In the genomic region with DNA sequence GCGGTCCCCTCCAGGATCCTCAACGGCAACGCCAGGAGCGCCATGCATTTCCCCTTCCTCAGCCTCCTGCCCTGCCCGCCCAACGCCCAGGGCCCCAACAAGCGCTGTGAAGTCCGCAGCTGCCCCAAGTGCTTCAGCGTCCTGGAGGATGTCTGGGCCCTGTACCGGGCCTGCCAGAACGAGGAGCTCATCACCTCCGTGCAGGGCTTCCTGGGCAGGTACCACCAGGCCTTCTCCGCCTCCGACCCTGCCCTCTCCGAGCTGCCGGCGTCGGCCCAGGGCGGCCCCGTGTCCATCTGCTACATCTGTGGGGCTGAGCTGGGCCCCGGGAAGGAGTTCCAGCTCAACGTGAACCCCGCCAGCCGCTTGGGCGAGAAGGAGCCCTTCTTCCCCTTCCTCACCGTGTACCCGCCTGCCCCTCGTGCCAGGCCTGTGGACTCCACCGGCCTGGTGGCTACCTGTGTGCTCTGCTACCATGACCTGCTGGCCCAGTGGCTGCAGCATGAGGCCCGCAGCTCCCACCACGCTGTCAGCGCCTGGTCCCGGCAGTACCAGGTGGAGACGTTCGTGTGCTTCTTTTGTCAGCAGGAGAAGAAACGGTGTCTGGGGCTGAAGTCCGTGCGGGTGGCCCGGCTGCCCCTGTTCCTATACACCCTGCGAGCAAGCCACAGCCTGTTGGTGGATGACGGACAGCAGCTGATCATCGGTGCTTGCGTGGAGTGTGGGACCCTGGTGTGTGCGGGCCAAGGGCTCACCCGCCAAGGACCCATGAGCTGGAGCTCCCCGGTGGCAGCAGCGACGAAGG, we compare ENCODE assay signal across 2 cellular contexts.
TF ChIP-seq lines count a peak whose summit lies in the region.

No MANE protein-coding gene starts in this region.

TF ChIP-seq in HCT116, 20 proteins besides CTCF, POLR2A, EP300 and RAD21:
- TF ChIP-seq ZFX (IDR thresholded peaks at IDR 0.05) (no peak), EZH2 (IDR thresholded peaks at IDR 0.05) (no peak), YY1 (IDR thresholded peaks at IDR 0.05; ENCODE audit: extremely low read depth, insufficient replicate concordance, low read depth, low read length) (no peak), ATF3 (IDR thresholded peaks at IDR 0.05) (no peak), EGR1 (IDR thresholded peaks at IDR 0.05; ENCODE audit: low read depth) (no peak), ELF1 (IDR thresholded peaks at IDR 0.05; ENCODE audit: borderline replicate concordance, low read depth) (no peak), CBX3 (IDR thresholded peaks at IDR 0.05; ENCODE audit: low read depth) (no peak), JUND (IDR thresholded peaks at IDR 0.05) (no peak), SRF (IDR thresholded peaks at IDR 0.05; ENCODE audit: low read depth) (no peak)
TF ChIP-seq in HCT116: peak in this region for 0.

TF ChIP-seq in HepG2, 621 proteins besides CTCF, POLR2A, EP300 and RAD21 (continues in another document):
- 0 out of 2 replicates have a peak, but pooled peaks have one; percentile 8 for TF ChIP-seq ZNF350 (CRISPR knock-in tag; IDR thresholded peaks at IDR 0.05; ENCODE audit: borderline replicate concordance, low read depth)
- TF ChIP-seq KDM3A (CRISPR knock-in tag; IDR thresholded peaks at IDR 0.05; ENCODE audit: low read depth): 0 out of 2 replicates have a peak, but pooled peaks have one; percentile 12
- TF ChIP-seq ARID3A (IDR thresholded peaks at IDR 0.05; ENCODE audit: low read depth, low read length): no peak
- no peak for TF ChIP-seq ADNP (CRISPR knock-in tag; IDR thresholded peaks at IDR 0.05)
- TF ChIP-seq, protein P1, sequence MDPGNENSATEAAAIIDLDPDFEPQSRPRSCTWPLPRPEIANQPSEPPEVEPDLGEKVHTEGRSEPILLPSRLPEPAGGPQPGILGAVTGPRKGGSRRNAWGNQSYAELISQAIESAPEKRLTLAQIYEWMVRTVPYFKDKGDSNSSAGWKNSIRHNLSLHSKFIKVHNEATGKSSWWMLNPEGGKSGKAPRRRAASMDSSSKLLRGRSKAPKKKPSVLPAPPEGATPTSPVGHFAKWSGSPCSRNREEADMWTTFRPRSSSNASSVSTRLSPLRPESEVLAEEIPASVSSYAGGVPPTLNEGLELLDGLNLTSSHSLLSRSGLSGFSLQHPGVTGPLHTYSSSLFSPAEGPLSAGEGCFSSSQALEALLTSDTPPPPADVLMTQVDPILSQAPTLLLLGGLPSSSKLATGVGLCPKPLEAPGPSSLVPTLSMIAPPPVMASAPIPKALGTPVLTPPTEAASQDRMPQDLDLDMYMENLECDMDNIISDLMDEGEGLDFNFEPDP (CRISPR knock-in tag; conservative IDR thresholded peaks at IDR 0.05): 0 out of 2 replicates have a peak, but pooled peaks have one; percentile 83
- no peak for TF ChIP-seq ZFP36 (IDR thresholded peaks at IDR 0.05; ENCODE audit: borderline replicate concordance, low read depth, low read length, partially characterized antibody)
- TF ChIP-seq SAFB2 (CRISPR knock-in tag; IDR thresholded peaks at IDR 0.05; ENCODE audit: borderline replicate concordance, low read depth): no peak
- peak; percentile 44 for TF ChIP-seq HNF4A (CRISPR knock-in tag; IDR thresholded peaks at IDR 0.05)
- no peak for TF ChIP-seq ZNF484 (CRISPR knock-in tag; IDR thresholded peaks at IDR 0.05; ENCODE audit: borderline replicate concordance, low read depth)
- TF ChIP-seq CHD2 (IDR thresholded peaks at IDR 0.05; ENCODE audit: low read depth, low read length): no peak
- TF ChIP-seq NFYB (CRISPR knock-in tag; IDR thresholded peaks at IDR 0.05): no peak
- no peak for TF ChIP-seq PAX8 (CRISPR knock-in tag; IDR thresholded peaks at IDR 0.05; ENCODE audit: borderline replicate concordance)
- TF ChIP-seq, protein P2, sequence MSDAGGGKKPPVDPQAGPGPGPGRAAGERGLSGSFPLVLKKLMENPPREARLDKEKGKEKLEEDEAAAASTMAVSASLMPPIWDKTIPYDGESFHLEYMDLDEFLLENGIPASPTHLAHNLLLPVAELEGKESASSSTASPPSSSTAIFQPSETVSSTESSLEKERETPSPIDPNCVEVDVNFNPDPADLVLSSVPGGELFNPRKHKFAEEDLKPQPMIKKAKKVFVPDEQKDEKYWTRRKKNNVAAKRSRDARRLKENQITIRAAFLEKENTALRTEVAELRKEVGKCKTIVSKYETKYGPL (CRISPR knock-in tag; IDR thresholded peaks at IDR 0.05): no peak
- TF ChIP-seq ZNF431 (CRISPR knock-in tag; IDR thresholded peaks at IDR 0.05; ENCODE audit: borderline replicate concordance, low read depth): no peak
- TF ChIP-seq ZBTB33 (CRISPR knock-in tag; IDR thresholded peaks at IDR 0.05): no peak; the same call in 1 of the 2 replicates
- TF ChIP-seq, protein P3, sequence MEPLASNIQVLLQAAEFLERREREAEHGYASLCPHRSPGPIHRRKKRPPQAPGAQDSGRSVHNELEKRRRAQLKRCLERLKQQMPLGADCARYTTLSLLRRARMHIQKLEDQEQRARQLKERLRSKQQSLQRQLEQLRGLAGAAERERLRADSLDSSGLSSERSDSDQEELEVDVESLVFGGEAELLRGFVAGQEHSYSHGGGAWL (CRISPR knock-in tag; IDR thresholded peaks at IDR 0.05): peak; percentile 45; the same call in 1 of the 2 replicates
- peak; percentile 17 for TF ChIP-seq HNRNPLL (IDR thresholded peaks at IDR 0.05; ENCODE audit: low read depth, low read length, poor library complexity, severe bottlenecking)
- no peak for TF ChIP-seq ZNF44 (CRISPR knock-in tag; IDR thresholded peaks at IDR 0.05)
- 0 out of 2 replicates have a peak, but pooled peaks have one; percentile 35 for TF ChIP-seq ZSCAN21 (CRISPR knock-in tag; IDR thresholded peaks at IDR 0.05; ENCODE audit: borderline replicate concordance)
- 0 out of 2 replicates have a peak, but pooled peaks have one; percentile 10 for TF ChIP-seq PAXIP1 (CRISPR knock-in tag; conservative IDR thresholded peaks at IDR 0.05)
- no peak for TF ChIP-seq ZBTB44 (CRISPR knock-in tag; IDR thresholded peaks at IDR 0.05)
- no peak for TF ChIP-seq ZNF605 (CRISPR knock-in tag; IDR thresholded peaks at IDR 0.05)
- peak; percentile 41; the same call in 1 of the 2 replicates for TF ChIP-seq SALL1 (CRISPR knock-in tag; IDR thresholded peaks at IDR 0.05)
- TF ChIP-seq SMAD1 (CRISPR knock-in tag; IDR thresholded peaks at IDR 0.05; ENCODE audit: borderline replicate concordance, low read depth): peak; percentile 49; the same call in 1 of the 2 replicates
- TF ChIP-seq SKI (IDR thresholded peaks at IDR 0.05; ENCODE audit: partially characterized antibody): no peak
- TF ChIP-seq, protein P4, sequence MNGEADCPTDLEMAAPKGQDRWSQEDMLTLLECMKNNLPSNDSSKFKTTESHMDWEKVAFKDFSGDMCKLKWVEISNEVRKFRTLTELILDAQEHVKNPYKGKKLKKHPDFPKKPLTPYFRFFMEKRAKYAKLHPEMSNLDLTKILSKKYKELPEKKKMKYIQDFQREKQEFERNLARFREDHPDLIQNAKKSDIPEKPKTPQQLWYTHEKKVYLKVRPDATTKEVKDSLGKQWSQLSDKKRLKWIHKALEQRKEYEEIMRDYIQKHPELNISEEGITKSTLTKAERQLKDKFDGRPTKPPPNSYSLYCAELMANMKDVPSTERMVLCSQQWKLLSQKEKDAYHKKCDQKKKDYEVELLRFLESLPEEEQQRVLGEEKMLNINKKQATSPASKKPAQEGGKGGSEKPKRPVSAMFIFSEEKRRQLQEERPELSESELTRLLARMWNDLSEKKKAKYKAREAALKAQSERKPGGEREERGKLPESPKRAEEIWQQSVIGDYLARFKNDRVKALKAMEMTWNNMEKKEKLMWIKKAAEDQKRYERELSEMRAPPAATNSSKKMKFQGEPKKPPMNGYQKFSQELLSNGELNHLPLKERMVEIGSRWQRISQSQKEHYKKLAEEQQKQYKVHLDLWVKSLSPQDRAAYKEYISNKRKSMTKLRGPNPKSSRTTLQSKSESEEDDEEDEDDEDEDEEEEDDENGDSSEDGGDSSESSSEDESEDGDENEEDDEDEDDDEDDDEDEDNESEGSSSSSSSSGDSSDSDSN (CRISPR knock-in tag; IDR thresholded peaks at IDR 0.05): peak; percentile 54
- no peak for TF ChIP-seq ZNF253 (CRISPR knock-in tag; IDR thresholded peaks at IDR 0.05; ENCODE audit: borderline replicate concordance)
- TF ChIP-seq, protein P5, sequence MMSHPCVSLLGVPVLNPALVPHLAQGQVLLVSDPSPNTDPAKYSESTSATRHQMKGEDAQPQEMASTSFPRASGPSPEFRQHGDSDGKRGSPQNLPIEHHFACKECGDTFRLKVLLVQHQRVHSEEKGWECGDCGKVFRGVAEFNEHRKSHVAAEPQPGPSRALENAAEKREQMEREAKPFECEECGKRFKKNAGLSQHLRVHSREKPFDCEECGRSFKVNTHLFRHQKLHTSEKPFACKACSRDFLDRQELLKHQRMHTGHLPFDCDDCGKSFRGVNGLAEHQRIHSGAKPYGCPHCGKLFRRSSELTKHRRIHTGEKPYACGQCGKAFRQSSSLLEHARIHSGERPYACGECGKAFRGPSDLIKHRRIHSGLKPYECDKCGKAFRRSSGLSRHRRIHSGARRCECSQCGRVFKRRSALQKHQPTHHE (CRISPR knock-in tag; IDR thresholded peaks at IDR 0.05; ENCODE audit: borderline replicate concordance): no peak
- no peak for TF ChIP-seq DRAP1 (CRISPR knock-in tag; IDR thresholded peaks at IDR 0.05)
- TF ChIP-seq ZNF232 (CRISPR knock-in tag; IDR thresholded peaks at IDR 0.05; ENCODE audit: borderline replicate concordance): 0 out of 2 replicates have a peak, but pooled peaks have one; percentile 29
- TF ChIP-seq ZBTB21 (CRISPR knock-in tag; IDR thresholded peaks at IDR 0.05): no peak
- TF ChIP-seq ZMAT3 (CRISPR knock-in tag; conservative IDR thresholded peaks at IDR 0.05): 0 out of 2 replicates have a peak, but pooled peaks have one; percentile 52
- TF ChIP-seq LCORL (IDR thresholded peaks at IDR 0.05): no peak
- peak; percentile 12; the same call in 1 of the 2 replicates for TF ChIP-seq LCORL (CRISPR knock-in tag; IDR thresholded peaks at IDR 0.05)
- TF ChIP-seq, protein P6, sequence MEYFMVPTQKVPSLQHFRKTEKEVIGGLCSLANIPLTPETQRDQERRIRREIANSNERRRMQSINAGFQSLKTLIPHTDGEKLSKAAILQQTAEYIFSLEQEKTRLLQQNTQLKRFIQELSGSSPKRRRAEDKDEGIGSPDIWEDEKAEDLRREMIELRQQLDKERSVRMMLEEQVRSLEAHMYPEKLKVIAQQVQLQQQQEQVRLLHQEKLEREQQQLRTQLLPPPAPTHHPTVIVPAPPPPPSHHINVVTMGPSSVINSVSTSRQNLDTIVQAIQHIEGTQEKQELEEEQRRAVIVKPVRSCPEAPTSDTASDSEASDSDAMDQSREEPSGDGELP (IDR thresholded peaks at IDR 0.05; ENCODE audit: borderline replicate concordance, low read depth): 0 out of 2 replicates have a peak, but pooled peaks have one; percentile 27
